1 cellular context compared by ENCODE assay signal in genomic region chr13:39411501-39411900, GRCh38.
TF ChIP-seq lines count a peak whose summit lies in the region.

No MANE protein-coding gene starts in this region.

TF ChIP-seq in H1, 55 proteins besides CTCF, POLR2A, EP300 and RAD21:
- TF ChIP-seq KDM4A (IDR thresholded peaks at IDR 0.05; ENCODE audit: low read depth, low read length, severe bottlenecking) (no peak), JUND (IDR thresholded peaks at IDR 0.05; ENCODE audit: low read length) (no peak), SIRT6 (IDR thresholded peaks at IDR 0.05; ENCODE audit: low read length) (no peak), SIN3A (conservative IDR thresholded peaks at IDR 0.05 in 1 of 2, IDR thresholded peaks at IDR 0.05 in 1 of 2; ENCODE audit: low read depth in 1 of 2, low read length in 2 of 2) (no peak), EZH2 (IDR thresholded peaks at IDR 0.05; ENCODE audit: low read depth, low read length, severe bottlenecking) (no peak), FOSL1 (IDR thresholded peaks at IDR 0.05; ENCODE audit: insufficient read depth, low read depth, low read length) (no peak), CREB1 (IDR thresholded peaks at IDR 0.05) (no peak), NRF1 (IDR thresholded peaks at IDR 0.05; ENCODE audit: low read depth, low read length) (no peak), SP4 (IDR thresholded peaks at IDR 0.05; ENCODE audit: low read length) (no peak), EGR1 (IDR thresholded peaks at IDR 0.05; ENCODE audit: borderline replicate concordance, low read depth, low read length) (no peak), YY1 (IDR thresholded peaks at IDR 0.05; ENCODE audit: low read depth, low read length) (no peak), USF2 (IDR thresholded peaks at IDR 0.05; ENCODE audit: low read length) (no peak), ASH2L (IDR thresholded peaks at IDR 0.05; ENCODE audit: low read length) (no peak), GTF2F1 (IDR thresholded peaks at IDR 0.05; ENCODE audit: borderline replicate concordance, low read depth, low read length) (no peak), CHD7 (IDR thresholded peaks at IDR 0.05; ENCODE audit: insufficient replicate concordance, low read length) (no peak), CEBPB (IDR thresholded peaks at IDR 0.05; ENCODE audit: low read depth, low read length) (no peak), KDM1A (IDR thresholded peaks at IDR 0.05; ENCODE audit: borderline replicate concordance, low read length) (no peak), CBX8 (IDR thresholded peaks at IDR 0.05; ENCODE audit: borderline replicate concordance, low read depth, low read length) (no peak), CHD2 (IDR thresholded peaks at IDR 0.05; ENCODE audit: low read length) (no peak), TAF7 (optimal IDR thresholded peaks at IDR 0.05; ENCODE audit: borderline replicate concordance, low read depth, low read length) (no peak)
TF ChIP-seq in H1: peak in this region for 0.
